ENCODE assay signal across 23 cellular contexts in genomic region chr20:59622496-59622895, GRCh38. TPM values are rescaled to one million over a fixed set of nuclear protein-coding genes. Genes with fewer than 3 reads are reported as not detected.
"Had no signal": no experiment of that assay in that cellular context is flagged by ENCODE, and none has a peak within 500 bp of the region (broad histone marks: within the 10 kb centered on the region; RNA-seq: fewer than 3 reads in every experiment).

No MANE protein-coding gene starts in this region.

- H3K9me3 ChIP-seq: SJSA1 had no signal

- H3K36me3 ChIP-seq: SJSA1 had no signal

- H3K27ac ChIP-seq: HL-60, KMS-11, SJSA1, SK-N-MC had no signal

- DNase-seq: Kasumi-1, MM.1S, NCI-H1092 treated with DMSO at 0.1 percent for 48 hours, NCI-H1436, NCI-H187, NCI-H2029, NCI-H2081 treated with DMSO at 0.1 percent for 48 hours, NCI-H2171, NCI-H226, NCI-H510A, NCI-H524 treated with DMSO at 0.1 percent for 48 hours, NCI-H69, NCI-H774, Right ventricle myocardium superior, RPMI8226, SIG-M5 had no signal

- H3K9ac ChIP-seq: KMS-11 had no signal

- H3K4me3 ChIP-seq: K562, SJSA1, SK-N-MC had no signal

- H3K4me1 ChIP-seq: SJSA1 had no signal

- ATAC-seq: K562 had no signal

- H3K4me2 ChIP-seq: KMS-11 had no signal

RNA-seq across cellular contexts. Expression of gene PHACTR3, which starts 18.2 kb away (rescaled TPM):
- total RNA-seq: K562, M059J, SJSA1 had no signal
- polyA plus RNA-seq: IgD-negative memory B cell, K562 had no signal
